In genomic region chr16:23754594-23755483, GRCh38 we compare ENCODE assay signal across 13 cellular contexts. TPM values are rescaled to one million over a fixed set of nuclear protein-coding genes. Genes with fewer than 3 reads are reported as not detected.
A peak's percentile ranks its signal among the peaks of the same experiment; 100 is the strongest.
DNase-seq lines count a peak whose midpoint lies in the region; ATAC-seq and TF ChIP-seq lines count a peak whose summit lies in the region.
"Had no signal": no experiment of that assay in that cellular context is flagged by ENCODE, and none has a peak within 500 bp of the region (broad histone marks: within the 10 kb centered on the region; RNA-seq: fewer than 3 reads in every experiment).

Gene CHP2, plus strand, starts transcription at chr16:23755026. Its CDS starts 24 bp downstream, at chr16:23755050.

- TF ChIP-seq CTCF in cardiac muscle cell (IDR thresholded peaks at IDR 0.05; ENCODE audit: low read depth, low read length) (no peak), endodermal cell (conservative IDR thresholded peaks at IDR 0.05) (no peak)

- peak in 1 of 2 donors; percentile 6 for DNase-seq in cardiac muscle cell (ENCODE audit: low read depth in 1 of 2, low spot score in 1 of 2)
- no peak for DNase-seq in Right ventricle myocardium superior
- DNase-seq in endodermal cell = peak; percentile 64
- peak; percentile 56 for DNase-seq in ureter (ENCODE audit: low spot score)
- DNase-seq in SIG-M5 (lab: John Stamatoyannopoulos, UW) = no peak
- no peak for DNase-seq in NCI-H187 treated with DMSO at 0.1 percent for 48 hours (lab: John Stamatoyannopoulos, UW)
- DNase-seq: activated CD4-positive, alpha-beta T cell treated with anti-CD3 and anti-CD28 coated beads, Interleukin-2, amount 50 U/mL, for 48 hours; brain microvascular endothelial cell; PC-3 had no signal

- H3K4me3 ChIP-seq in cardiac muscle cell = peak within 1 kb of the TSS; percentile 15
- H3K4me3 ChIP-seq in endodermal cell (ENCODE audit: low read length) = no peak within 1 kb of the TSS
- peak within 1 kb of the TSS; percentile 73 to 83 for H3K4me3 ChIP-seq in mucosa of rectum (ENCODE audit: low read length in 2 of 2)
- H3K4me3 ChIP-seq: BLaER1 had no signal

- H3K27me3 ChIP-seq in cardiac muscle cell (peaks cover 54% of the 10 kb centered on the region), endodermal cell (ENCODE audit: control insufficient read depth, insufficient read depth, low read length, poor library complexity, severe bottlenecking) (peaks cover 28% of the 10 kb centered on the region), mucosa of rectum (ENCODE audit: control insufficient read depth in 2 of 2, insufficient read depth in 2 of 2, low read length in 2 of 2) (peaks cover 4 to 10% of the 10 kb centered on the region in 2 donors)
- H3K27me3 ChIP-seq: BLaER1 had no signal

- H3K27me3 Mint-ChIP-seq in endodermal cell (ENCODE audit: insufficient read depth) = peaks cover 60% of the 10 kb centered on the region

- H3K27ac ChIP-seq in cardiac muscle cell = no peak within 1 kb of the TSS
- no peak within 1 kb of the TSS for H3K27ac ChIP-seq in endodermal cell (ENCODE audit: low read depth, low read length)
- H3K27ac ChIP-seq in mucosa of rectum (ENCODE audit: low read depth in 2 of 2, low read length in 2 of 2) = peak within 1 kb of the TSS; percentile 85 to 89
- H3K27ac ChIP-seq: BLaER1, brain microvascular endothelial cell had no signal

- WGBS in endodermal cell (ENCODE audit: insufficient coverage in 1 of 2, insufficient read length in 1 of 2), 2 experiments = 44 to 72% methylated on average over 28 to 80 of the region's 80 CpGs

- H3K36me3 ChIP-seq in cardiac muscle cell (no peaks in the 10 kb centered on the region), endodermal cell (ENCODE audit: control insufficient read depth, insufficient read depth, low read length) (no peaks in the 10 kb centered on the region), mucosa of rectum (ENCODE audit: control insufficient read depth in 2 of 2, insufficient read depth in 2 of 2, low read length in 2 of 2) (peaks cover 6 to 12% of the 10 kb centered on the region in 2 donors)
- H3K36me3 ChIP-seq: BLaER1, brain microvascular endothelial cell had no signal

- no peaks in the 10 kb centered on the region for H3K4me1 Mint-ChIP-seq in endodermal cell

- peaks cover 1% of the 10 kb centered on the region for H3K36me3 Mint-ChIP-seq in endodermal cell (ENCODE audit: low read depth)

- intact Hi-C loops in Right ventricle myocardium superior (cut with DNase I) = no loop called here

- H3K4me3 Mint-ChIP-seq in endodermal cell = peak within 1 kb of the TSS; percentile 46

- no peaks in the 10 kb centered on the region for H3K4me1 ChIP-seq in cardiac muscle cell (ENCODE audit: low read depth)
- H3K4me1 ChIP-seq in endodermal cell (ENCODE audit: control insufficient read depth, insufficient read depth, low read length) = no peaks in the 10 kb centered on the region
- H3K4me1 ChIP-seq in mucosa of rectum (ENCODE audit: control insufficient read depth in 2 of 2, insufficient read depth in 2 of 2, low read length in 2 of 2) = peaks cover 8 to 17% of the 10 kb centered on the region in 2 donors
- H3K4me1 ChIP-seq: BLaER1 had no signal

- H3K9ac ChIP-seq in endodermal cell (ENCODE audit: extremely low read depth, low read length, poor library complexity, severe bottlenecking) = no peak within 1 kb of the TSS
- H3K9ac ChIP-seq in mucosa of rectum (ENCODE audit: low read depth in 1 of 2, low read length in 2 of 2) = peak within 1 kb of the TSS; percentile 68 to 89
- H3K9ac ChIP-seq: BLaER1 had no signal

- H3K9me3 Mint-ChIP-seq in endodermal cell = peaks cover 12% of the 10 kb centered on the region

- no peak within 1 kb of the TSS for H3K27ac Mint-ChIP-seq in endodermal cell

- H3K9me3 ChIP-seq in cardiac muscle cell (ENCODE audit: low read depth) = no peaks in the 10 kb centered on the region
- H3K9me3 ChIP-seq in endodermal cell (ENCODE audit: control insufficient read depth, low read length) = no peaks in the 10 kb centered on the region
- no peaks in the 10 kb centered on the region for H3K9me3 ChIP-seq in mucosa of rectum (ENCODE audit: control insufficient read depth in 2 of 2, low read length in 2 of 2)

- ATAC-seq in Right ventricle myocardium superior (ENCODE audit: poor library complexity) = no peak
- no peak for ATAC-seq in GM18870 (IDR thresholded peaks at IDR 0.05; ENCODE audit: unreplicated experiment)
- ATAC-seq: PC-3 had no signal

RNA-seq across cellular contexts. Expression of gene CHP2, which starts in this region (rescaled TPM):
- total RNA-seq in cardiac muscle cell = not detected in 2 replicates
- polyA plus RNA-seq in cardiac muscle cell = not detected in 2 replicates
- total RNA-seq in Right ventricle myocardium superior = not detected
- 1 to 10 TPM in 1 of 2 donors, under 1 TPM in 1; 0.46 to 1.2 TPM for total RNA-seq in endodermal cell
- 0.11 TPM for polyA plus RNA-seq in endodermal cell (2013, experiment 1 of 2)
- polyA plus RNA-seq in endodermal cell (2013, experiment 2 of 2) = 0.12 TPM
- 7.9 TPM for total RNA-seq in ureter
- total RNA-seq: LHCN-M2, PC-3 had no signal

Comparison
In these comparisons a context has a peak if more than half of its experiments do, and no peak if none do; other contexts are left out.
1. DNase-seq: peak in endodermal cell (single experiment) and ureter (single experiment); none in Right ventricle myocardium superior (single experiment), SIG-M5 (single experiment) and NCI-H187 treated with DMSO at 0.1 percent for 48 hours (single experiment).
2. H3K27ac ChIP-seq: peak in mucosa of rectum (2 of 2); none in cardiac muscle cell (single experiment) and endodermal cell (single experiment).